In the genomic region with DNA sequence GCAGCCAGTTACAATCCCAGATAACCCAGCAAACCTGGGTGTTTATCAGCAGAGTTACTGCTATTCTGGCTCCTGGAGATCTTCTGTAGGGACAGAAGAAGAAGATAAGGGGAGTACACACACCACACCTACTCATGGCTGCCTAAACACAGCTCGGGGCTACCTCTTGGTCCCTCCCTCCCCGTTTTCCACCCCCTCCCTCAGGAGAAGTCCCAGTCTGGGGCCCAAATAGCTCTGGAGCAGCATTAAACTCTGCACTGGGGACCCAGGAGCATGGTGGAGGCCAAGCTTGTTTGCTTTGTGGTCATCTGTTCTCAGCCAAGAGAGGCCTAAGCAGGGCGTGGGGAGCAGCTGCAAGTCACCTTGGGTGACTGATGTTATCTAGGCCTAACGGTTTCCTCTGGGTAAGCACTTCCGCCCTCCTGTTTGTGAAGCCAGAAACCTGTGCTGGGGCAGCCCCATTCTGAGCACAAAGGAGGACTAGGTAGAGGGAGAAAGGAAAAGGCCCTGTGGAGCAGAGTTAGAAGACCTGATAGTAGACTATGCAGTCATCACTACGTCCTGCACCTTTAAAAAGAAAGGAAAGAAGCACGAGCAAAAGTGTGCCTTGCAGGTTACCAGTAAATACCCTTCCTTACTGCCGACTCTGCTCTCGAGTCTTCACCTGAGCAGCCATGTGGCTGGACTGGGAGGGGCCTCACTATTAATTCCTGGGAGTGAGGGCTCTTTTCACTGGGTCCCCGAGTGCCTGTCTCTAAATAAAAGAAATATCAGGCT, we compare ENCODE assay signal across 8 cellular contexts.
A peak's percentile ranks its signal among the peaks of the same experiment; 100 is the strongest.
DNase-seq lines count a peak whose midpoint lies in the region; ATAC-seq, FAIRE-seq and TF ChIP-seq lines count a peak whose summit lies in the region.

No MANE protein-coding gene starts in this region.

- DNase-seq in DMS153 treated with DMSO at 0.1 percent for 48 hours (lab: John Stamatoyannopoulos, UW; ENCODE audit: unreplicated experiment) (peak; percentile 45), UCSD-AML1 (lab: John Stamatoyannopoulos, UW; ENCODE audit: unreplicated experiment) (peak; percentile 72), NCI-H1694 treated with DMSO at 0.1 percent for 48 hours (lab: John Stamatoyannopoulos, UW) (no peak), D721Med (ENCODE audit: insufficient read length, low spot score) (no peak)
- DNase-seq in effector CD4-positive, alpha-beta T cell, result peak; percentile 67
- peak; percentile 82 for DNase-seq in stimulated activated CD4-positive, alpha-beta T cell treated with anti-CD3 and anti-CD28 coated beads, Interleukin-4, amount 100 ng/mL, for 24 hours

- no peak for TF ChIP-seq CTCF in D721Med (IDR thresholded peaks at IDR 0.05; ENCODE audit: insufficient read depth, missing control alignments)

- ATAC-seq in GM19468 (IDR thresholded peaks at IDR 0.05; ENCODE audit: extremely low read depth, unreplicated experiment) (peak; percentile 67), HG03571 (IDR thresholded peaks at IDR 0.05; ENCODE audit: unreplicated experiment) (peak; percentile 62)

- no peak for FAIRE-seq in D721Med (lab: Jason Lieb, UNC)

Comparison
In these comparisons a context has a peak if more than half of its experiments do, and no peak if none do; other contexts are left out.
1. DNase-seq: peak in DMS153 treated with DMSO at 0.1 percent for 48 hours (single experiment), UCSD-AML1 (single experiment), effector CD4-positive, alpha-beta T cell (single experiment) and stimulated activated CD4-positive, alpha-beta T cell treated with anti-CD3 and anti-CD28 coated beads, Interleukin-4, amount 100 ng/mL, for 24 hours (single experiment); none in NCI-H1694 treated with DMSO at 0.1 percent for 48 hours (single experiment) and D721Med (single experiment).